8 cellular contexts compared by ENCODE assay signal in the genomic region with DNA sequence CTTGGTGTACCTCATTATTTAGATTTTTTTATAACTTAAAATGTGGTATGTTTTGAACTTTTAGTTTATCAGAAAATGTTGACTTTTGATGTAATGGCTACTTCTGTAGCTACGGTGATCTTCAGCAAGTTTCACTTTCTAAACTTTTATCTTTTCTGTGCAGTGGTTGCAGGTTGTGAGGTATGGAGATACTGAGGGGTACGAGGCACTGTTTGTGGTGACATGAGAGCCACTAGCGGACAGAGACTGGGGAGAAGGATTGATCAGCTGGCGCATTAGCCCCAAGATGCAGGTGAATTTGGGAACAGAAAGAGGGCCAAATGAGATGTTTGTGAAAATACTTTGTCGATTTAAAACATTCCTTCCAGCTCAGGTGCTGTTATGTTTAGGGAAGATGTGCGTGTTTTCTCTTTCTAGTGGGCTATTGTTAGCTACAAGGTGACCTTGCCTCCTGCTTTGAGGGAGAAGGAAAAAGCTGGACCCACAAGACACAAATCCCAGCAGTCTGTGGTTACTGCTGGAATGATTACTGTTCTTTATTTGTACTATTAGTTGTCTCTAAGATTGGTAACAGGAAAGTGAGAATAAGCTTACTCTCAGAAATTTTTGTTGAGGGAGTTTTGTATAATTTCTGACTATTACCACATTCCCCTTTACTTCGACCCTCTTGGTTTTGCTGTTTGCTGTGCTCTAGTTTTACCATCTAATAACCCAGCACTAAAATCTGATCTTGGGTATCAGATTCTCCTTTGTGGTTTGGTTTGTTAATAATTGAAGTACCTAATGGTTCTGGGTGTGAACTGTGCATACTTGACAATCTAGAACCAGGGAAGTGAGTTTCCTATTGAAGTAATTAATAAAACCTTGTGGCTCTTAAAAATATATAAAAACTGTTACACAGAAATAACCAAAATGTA.
DNase-seq lines count a peak whose midpoint lies in the region; ATAC-seq, FAIRE-seq and TF ChIP-seq lines count a peak whose summit lies in the region.

No MANE protein-coding gene starts in this region.

- WGBS in endodermal cell (ENCODE audit: insufficient coverage in 1 of 2, insufficient read length in 1 of 2), 2 experiments = 89 to 96% methylated on average over 6 of the region's 7 CpGs
- 61 to 68% methylated on average over 7 of the region's 7 CpGs for WGBS in upper lobe of left lung, 2 donors

- peaks cover 47% of the 10 kb centered on the region for H3K4me1 Mint-ChIP-seq in endodermal cell

- H3K9me3 Mint-ChIP-seq in endodermal cell = no peaks in the 10 kb centered on the region

- intact Hi-C loops in left ventricle myocardium inferior (cut with micrococcal nuclease) = no loop called here
- intact Hi-C loops in Right ventricle myocardium superior (cut with DNase I) = no loop called here

- FAIRE-seq in HTR-8/SVneo (lab: Jason Lieb, UNC) = peak; percentile 76

- no peak for TF ChIP-seq POLR2A in upper lobe of left lung (IDR thresholded peaks at IDR 0.05)

- H3K4me3 ChIP-seq in left ventricle myocardium inferior (no peak overlapping the region), endodermal cell (ENCODE audit: low read length) (no peak overlapping the region), upper lobe of left lung (no peak overlapping the region)

- peaks cover 12% of the 10 kb centered on the region for H3K36me3 Mint-ChIP-seq in endodermal cell (ENCODE audit: low read depth)

- no peak overlapping the region for H3K9ac ChIP-seq in endodermal cell (ENCODE audit: extremely low read depth, low read length, poor library complexity, severe bottlenecking)

- no peak for TF ChIP-seq EP300 in upper lobe of left lung (IDR thresholded peaks at IDR 0.05)

- H3K9me3 ChIP-seq in left ventricle myocardium inferior (replicated peaks) (no peaks in the 10 kb centered on the region), endodermal cell (ENCODE audit: control insufficient read depth, low read length) (no peaks in the 10 kb centered on the region), upper lobe of left lung (no peaks in the 10 kb centered on the region)

- H3K27me3 ChIP-seq in left ventricle myocardium inferior (ENCODE audit: low read depth) (no peaks in the 10 kb centered on the region), endodermal cell (ENCODE audit: control insufficient read depth, insufficient read depth, low read length, poor library complexity, severe bottlenecking) (no peaks in the 10 kb centered on the region), upper lobe of left lung (no peaks in the 10 kb centered on the region)

- H3K27me3 Mint-ChIP-seq in endodermal cell (ENCODE audit: insufficient read depth) = no peaks in the 10 kb centered on the region

- peaks cover 82% of the 10 kb centered on the region for H3K4me1 ChIP-seq in left ventricle myocardium inferior
- H3K4me1 ChIP-seq in endodermal cell (ENCODE audit: control insufficient read depth, insufficient read depth, low read length) = peaks cover 20% of the 10 kb centered on the region
- H3K4me1 ChIP-seq in upper lobe of left lung = peaks cover 28 to 47% (median 37%) of the 10 kb centered on the region in 4 donors

- H3K4me3 Mint-ChIP-seq in endodermal cell = no peak overlapping the region

- no peaks in the 10 kb centered on the region for H3K36me3 ChIP-seq in left ventricle myocardium inferior
- peaks cover 32% of the 10 kb centered on the region for H3K36me3 ChIP-seq in endodermal cell (ENCODE audit: control insufficient read depth, insufficient read depth, low read length)
- no peaks in the 10 kb centered on the region for H3K36me3 ChIP-seq in upper lobe of left lung

- DNase-seq in left ventricle myocardium inferior (no peak), Right ventricle myocardium superior (no peak), HTR-8/SVneo (ENCODE audit: insufficient read length, low spot score) (no peak), endodermal cell (no peak), upper lobe of left lung (no peak), mucosa of gallbladder (ENCODE audit: low spot score) (no peak), NCI-H748 treated with DMSO at 0.1 percent for 48 hours (lab: John Stamatoyannopoulos, UW) (no peak)
- no peak for DNase-seq in stimulated activated CD4-positive, alpha-beta T cell treated with anti-CD3 and anti-CD28 coated beads, Interleukin-4, amount 100 ng/mL, for 24 hours

- peak overlapping the region; percentile 8 for H3K27ac Mint-ChIP-seq in endodermal cell

- peak overlapping the region; percentile 0 for H3K27ac ChIP-seq in left ventricle myocardium inferior (replicated peaks)
- H3K27ac ChIP-seq in endodermal cell (ENCODE audit: low read depth, low read length) = no peak overlapping the region
- H3K27ac ChIP-seq in upper lobe of left lung = peak overlapping the region in 3 of 4 donors; percentile 28 to 45 (median 31)

- ATAC-seq in Right ventricle myocardium superior (ENCODE audit: poor library complexity) (no peak), upper lobe of left lung (ENCODE audit: low FRiP score in 2 of 2) (no peak)

- TF ChIP-seq CTCF in left ventricle myocardium inferior (IDR thresholded peaks at IDR 0.05; ENCODE audit: borderline replicate concordance) = no peak
- TF ChIP-seq CTCF in endodermal cell (conservative IDR thresholded peaks at IDR 0.05) = no peak
- TF ChIP-seq CTCF in upper lobe of left lung (IDR thresholded peaks at IDR 0.05) = no peak
